In the genomic region with DNA sequence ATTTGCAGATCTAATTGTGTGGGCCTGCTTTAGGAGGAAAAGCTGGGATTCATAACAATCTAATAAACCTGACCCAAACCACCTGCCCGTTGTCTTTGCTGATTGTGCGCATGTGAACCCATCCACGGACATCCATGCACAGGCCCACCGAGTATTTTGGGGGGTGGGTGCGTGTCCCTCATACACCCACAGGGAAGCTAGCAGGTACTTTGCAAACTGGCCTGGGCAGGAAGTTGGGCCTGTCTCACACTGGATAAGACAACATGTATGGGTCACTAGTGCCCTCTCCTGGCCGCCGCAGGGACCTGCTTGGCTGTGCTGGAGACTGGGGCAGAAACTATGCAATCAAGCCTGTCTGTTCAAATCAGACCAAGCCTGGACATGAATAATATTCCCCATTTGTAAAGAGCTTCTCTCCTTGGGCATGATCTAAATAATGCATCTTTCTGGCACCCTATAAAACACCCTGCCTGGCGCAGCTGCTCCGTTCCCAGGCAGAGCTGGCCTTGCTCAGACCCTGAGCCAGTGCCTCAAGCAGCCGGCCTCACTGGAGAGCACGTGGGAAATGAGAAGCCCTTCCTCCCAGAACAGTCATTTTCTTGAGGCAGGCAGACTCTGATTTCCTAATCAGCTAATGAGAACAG, we compare ENCODE assay signal across 8 cellular contexts. TPM values are rescaled to one million over a fixed set of nuclear protein-coding genes. Genes with fewer than 3 reads are reported as not detected.
DNase-seq lines count a peak whose midpoint lies in the region; ATAC-seq lines count a peak whose summit lies in the region.

No MANE protein-coding gene starts in this region.

- peak; percentile 98 for ATAC-seq in GM19463 (IDR thresholded peaks at IDR 0.05; ENCODE audit: unreplicated experiment)
- ATAC-seq in HG03558 (IDR thresholded peaks at IDR 0.05; ENCODE audit: extremely low read depth, unreplicated experiment), result peak; percentile 86

- in situ Hi-C loops in Caki2 (cut with HindIII; ENCODE audit: low pct_unique_long_range_greater_than_20kb, low sequenced_read_pairs), result no loop called here

- DNase-seq in Caki2 (ENCODE audit: low read depth) (peak; percentile 70), NOMO-1 (lab: John Stamatoyannopoulos, UW; ENCODE audit: unreplicated experiment in 2 of 2) (peak; percentile 70 to 73), epithelial cell of prostate (ENCODE audit: low read depth, low spot score) (peak; percentile 85), myocyte (ENCODE audit: low read depth) (peak; percentile 75)
- peak; percentile 64 for DNase-seq in activated CD8-positive, alpha-beta memory T cell treated with anti-CD3 and anti-CD28 coated beads, Interleukin-2, amount 50 U/mL, for 24 hours (ENCODE audit: extremely low read depth)
- DNase-seq in stimulated activated CD8-positive, alpha-beta memory T cell treated with anti-CD3 and anti-CD28 coated beads, Interleukin-4, amount 100 ng/mL, for 4 hours (ENCODE audit: low read depth in 2 of 2, low spot score in 1 of 2), result peak; percentile 47 to 70

- H3K27ac ChIP-seq in epithelial cell of prostate, result peak overlapping the region; percentile 90

RNA-seq across cellular contexts. Expression of gene ECHDC3, which starts 15.8 kb away (rescaled TPM):
- 29.5 and 36.8 TPM in 2 replicates for total RNA-seq in Caki2 (2014; rRNA removed; shearing (Covaris generic); ENCODE audit: low replicate concordance)
- 1.3 and 2.4 TPM in 2 replicates for total RNA-seq in myocyte
- polyA plus RNA-seq in myocyte (2012), result 0.74 TPM

Comparison
In these comparisons a context has a peak if more than half of its experiments do, and no peak if none do; other contexts are left out.
1. Peak in every context shown above with its lines: DNase-seq, ATAC-seq and H3K27ac ChIP-seq.